Comparison of ENCODE assay signal across 1 cellular context in the genomic region with DNA sequence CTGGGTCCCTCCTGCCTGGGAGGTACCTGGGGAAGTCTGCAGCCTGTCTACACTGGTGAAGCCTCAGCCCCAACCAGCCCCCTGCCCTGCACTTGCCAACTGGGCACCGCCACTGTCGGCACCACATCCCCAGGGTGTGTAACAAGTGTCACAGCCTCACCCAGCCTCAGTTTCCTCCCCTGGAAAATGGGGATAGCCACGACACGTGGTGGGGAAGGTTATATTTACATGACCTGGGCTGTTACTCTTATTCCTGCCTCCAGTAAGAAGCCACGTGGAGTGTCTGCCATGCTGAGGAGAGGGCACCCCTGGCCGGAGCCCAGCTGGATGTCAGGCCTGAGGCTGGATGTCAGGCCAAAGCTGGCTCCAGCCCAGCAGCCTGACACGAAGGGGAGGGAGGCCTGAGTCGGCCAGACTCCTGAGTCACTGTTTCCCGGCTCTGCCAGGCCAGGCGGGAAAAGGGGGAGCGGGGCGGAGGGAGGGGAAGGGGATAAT.
TF ChIP-seq lines count a peak whose summit lies in the region.

No MANE protein-coding gene starts in this region.

TF ChIP-seq in endothelial cell of umbilical vein, 7 proteins besides CTCF, POLR2A, EP300 and RAD21:
- TF ChIP-seq JUN (IDR thresholded peaks at IDR 0.05; ENCODE audit: borderline replicate concordance, insufficient read depth, insufficient read length, low read depth) (no peak), GATA2 (IDR thresholded peaks at IDR 0.05; ENCODE audit: insufficient read depth, insufficient read length, low read depth, low read length) (no peak), MYC (IDR thresholded peaks at IDR 0.05; ENCODE audit: low read depth, low read length) (peak; percentile 95), POLR2AphosphoS5 (IDR thresholded peaks at IDR 0.05; ENCODE audit: insufficient read depth, low read depth, low read length) (peak; percentile 91), FOS (IDR thresholded peaks at IDR 0.05; ENCODE audit: borderline replicate concordance, insufficient read depth, low read length) (peak; percentile 73), EZH2 (IDR thresholded peaks at IDR 0.05; ENCODE audit: borderline replicate concordance, low read depth, low read length, severe bottlenecking) (no peak), MAX (IDR thresholded peaks at IDR 0.05; ENCODE audit: insufficient read depth, insufficient read length) (peak; percentile 91)
TF ChIP-seq in endothelial cell of umbilical vein: peak in this region for 4.
